Comparison of ENCODE assay signal across 1 cellular context in the genomic region with DNA sequence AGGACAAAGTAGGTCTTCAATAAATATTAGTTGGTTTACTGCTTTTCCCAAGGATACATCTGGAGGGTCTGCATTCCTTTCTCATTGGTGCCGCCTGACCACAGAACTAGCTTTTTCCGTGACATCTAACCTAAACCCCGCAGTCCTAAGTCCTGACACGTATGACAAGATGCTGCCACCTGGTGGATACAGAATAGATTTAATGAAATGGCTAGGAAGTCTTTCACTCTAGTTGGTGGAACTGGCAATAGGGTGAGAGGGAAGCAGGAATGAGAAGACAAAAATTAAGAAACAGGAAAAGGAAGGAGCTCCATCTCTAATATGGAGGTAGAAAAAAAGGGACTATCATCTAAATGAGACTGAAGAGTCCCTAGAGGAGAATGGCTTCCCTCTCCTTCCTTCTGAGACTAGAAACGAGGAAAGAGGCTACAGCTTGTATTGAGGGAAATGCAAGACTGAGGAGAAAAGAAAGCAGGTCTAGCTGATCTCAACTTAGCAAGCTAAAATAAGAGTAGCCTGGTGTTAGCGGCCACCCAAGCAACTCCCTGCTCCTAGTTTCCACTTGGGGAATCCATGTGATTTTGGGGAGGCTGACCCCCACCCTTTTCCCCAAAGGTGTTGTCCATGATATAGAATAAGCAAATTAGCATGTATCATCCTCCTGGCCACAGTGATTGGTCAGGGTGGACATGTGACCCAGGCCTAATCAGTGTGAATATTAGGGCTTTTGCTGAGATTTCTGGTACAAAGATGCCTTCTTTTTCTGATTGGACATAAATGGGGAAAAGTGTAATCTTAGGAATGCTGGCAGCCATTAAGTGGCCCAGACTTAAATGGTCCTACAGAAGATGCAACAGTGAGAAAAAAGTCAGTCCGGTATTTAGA.
A peak's percentile ranks its signal among the peaks of the same experiment; 100 is the strongest.
TF ChIP-seq lines count a peak whose summit lies in the region.

No MANE protein-coding gene starts in this region.

TF ChIP-seq in GM12878, 131 proteins besides CTCF, POLR2A, EP300 and RAD21 (continues in another document):
- TF ChIP-seq, protein P1, sequence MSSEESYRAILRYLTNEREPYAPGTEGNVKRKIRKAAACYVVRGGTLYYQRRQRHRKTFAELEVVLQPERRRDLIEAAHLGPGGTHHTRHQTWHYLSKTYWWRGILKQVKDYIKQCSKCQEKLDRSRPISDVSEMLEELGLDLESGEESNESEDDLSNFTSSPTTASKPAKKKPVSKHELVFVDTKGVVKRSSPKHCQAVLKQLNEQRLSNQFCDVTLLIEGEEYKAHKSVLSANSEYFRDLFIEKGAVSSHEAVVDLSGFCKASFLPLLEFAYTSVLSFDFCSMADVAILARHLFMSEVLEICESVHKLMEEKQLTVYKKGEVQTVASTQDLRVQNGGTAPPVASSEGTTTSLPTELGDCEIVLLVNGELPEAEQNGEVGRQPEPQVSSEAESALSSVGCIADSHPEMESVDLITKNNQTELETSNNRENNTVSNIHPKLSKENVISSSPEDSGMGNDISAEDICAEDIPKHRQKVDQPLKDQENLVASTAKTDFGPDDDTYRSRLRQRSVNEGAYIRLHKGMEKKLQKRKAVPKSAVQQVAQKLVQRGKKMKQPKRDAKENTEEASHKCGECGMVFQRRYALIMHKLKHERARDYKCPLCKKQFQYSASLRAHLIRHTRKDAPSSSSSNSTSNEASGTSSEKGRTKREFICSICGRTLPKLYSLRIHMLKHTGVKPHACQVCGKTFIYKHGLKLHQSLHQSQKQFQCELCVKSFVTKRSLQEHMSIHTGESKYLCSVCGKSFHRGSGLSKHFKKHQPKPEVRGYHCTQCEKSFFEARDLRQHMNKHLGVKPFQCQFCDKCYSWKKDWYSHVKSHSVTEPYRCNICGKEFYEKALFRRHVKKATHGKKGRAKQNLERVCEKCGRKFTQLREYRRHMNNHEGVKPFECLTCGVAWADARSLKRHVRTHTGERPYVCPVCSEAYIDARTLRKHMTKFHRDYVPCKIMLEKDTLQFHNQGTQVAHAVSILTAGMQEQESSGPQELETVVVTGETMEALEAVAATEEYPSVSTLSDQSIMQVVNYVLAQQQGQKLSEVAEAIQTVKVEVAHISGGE (CRISPR knock-in tag; IDR thresholded peaks at IDR 0.05): no peak
- peak; percentile 78 for TF ChIP-seq SMC3 (IDR thresholded peaks at IDR 0.05; ENCODE audit: borderline replicate concordance, low read length)
- TF ChIP-seq ATF7 (IDR thresholded peaks at IDR 0.05; ENCODE audit: low read depth): peak; percentile 57; the same call in 1 of the 2 replicates
- TF ChIP-seq RELA (IDR thresholded peaks at IDR 0.05; ENCODE audit: borderline replicate concordance, partially characterized antibody): no peak
- TF ChIP-seq DPF2 (IDR thresholded peaks at IDR 0.05): no peak
- TF ChIP-seq ZSCAN29 (IDR thresholded peaks at IDR 0.05): no peak
- no peak for TF ChIP-seq SUZ12 (IDR thresholded peaks at IDR 0.05; ENCODE audit: unreplicated experiment)
- no peak for TF ChIP-seq SREBF2 (IDR thresholded peaks at IDR 0.05; ENCODE audit: low read length)
- no peak for TF ChIP-seq BACH1 (IDR thresholded peaks at IDR 0.05; ENCODE audit: borderline replicate concordance)
- no peak for TF ChIP-seq ZNF217 (IDR thresholded peaks at IDR 0.05)
- TF ChIP-seq TCF7 (IDR thresholded peaks at IDR 0.05; ENCODE audit: borderline replicate concordance): no peak
- TF ChIP-seq RBBP5 (conservative IDR thresholded peaks at IDR 0.05): no peak
- TF ChIP-seq CREB1 (IDR thresholded peaks at IDR 0.05; ENCODE audit: low read depth): peak; percentile 74
- TF ChIP-seq NFIC (IDR thresholded peaks at IDR 0.05; ENCODE audit: low read depth, low read length): no peak; the same call in 1 of the 2 replicates
- no peak for TF ChIP-seq RCOR1 (conservative IDR thresholded peaks at IDR 0.05; ENCODE audit: low read depth, low read length)
- TF ChIP-seq ASH2L (IDR thresholded peaks at IDR 0.05; ENCODE audit: borderline replicate concordance, low read depth): no peak
- TF ChIP-seq BRCA1 (IDR thresholded peaks at IDR 0.05; ENCODE audit: low read depth, low read length): no peak
- TF ChIP-seq KAT2A (conservative IDR thresholded peaks at IDR 0.05; ENCODE audit: control insufficient read depth, low read depth, low read length): no peak
- peak; percentile 81 for TF ChIP-seq RUNX3 (IDR thresholded peaks at IDR 0.05; ENCODE audit: low read length)
- TF ChIP-seq JUNB (IDR thresholded peaks at IDR 0.05): no peak
- no peak for TF ChIP-seq KDM1A (IDR thresholded peaks at IDR 0.05; ENCODE audit: borderline replicate concordance)
- TF ChIP-seq RB1 (IDR thresholded peaks at IDR 0.05; ENCODE audit: borderline replicate concordance): no peak
- TF ChIP-seq ZZZ3 (IDR thresholded peaks at IDR 0.05; ENCODE audit: control insufficient read depth, insufficient read length, low read depth): no peak
- TF ChIP-seq, protein P2, sequence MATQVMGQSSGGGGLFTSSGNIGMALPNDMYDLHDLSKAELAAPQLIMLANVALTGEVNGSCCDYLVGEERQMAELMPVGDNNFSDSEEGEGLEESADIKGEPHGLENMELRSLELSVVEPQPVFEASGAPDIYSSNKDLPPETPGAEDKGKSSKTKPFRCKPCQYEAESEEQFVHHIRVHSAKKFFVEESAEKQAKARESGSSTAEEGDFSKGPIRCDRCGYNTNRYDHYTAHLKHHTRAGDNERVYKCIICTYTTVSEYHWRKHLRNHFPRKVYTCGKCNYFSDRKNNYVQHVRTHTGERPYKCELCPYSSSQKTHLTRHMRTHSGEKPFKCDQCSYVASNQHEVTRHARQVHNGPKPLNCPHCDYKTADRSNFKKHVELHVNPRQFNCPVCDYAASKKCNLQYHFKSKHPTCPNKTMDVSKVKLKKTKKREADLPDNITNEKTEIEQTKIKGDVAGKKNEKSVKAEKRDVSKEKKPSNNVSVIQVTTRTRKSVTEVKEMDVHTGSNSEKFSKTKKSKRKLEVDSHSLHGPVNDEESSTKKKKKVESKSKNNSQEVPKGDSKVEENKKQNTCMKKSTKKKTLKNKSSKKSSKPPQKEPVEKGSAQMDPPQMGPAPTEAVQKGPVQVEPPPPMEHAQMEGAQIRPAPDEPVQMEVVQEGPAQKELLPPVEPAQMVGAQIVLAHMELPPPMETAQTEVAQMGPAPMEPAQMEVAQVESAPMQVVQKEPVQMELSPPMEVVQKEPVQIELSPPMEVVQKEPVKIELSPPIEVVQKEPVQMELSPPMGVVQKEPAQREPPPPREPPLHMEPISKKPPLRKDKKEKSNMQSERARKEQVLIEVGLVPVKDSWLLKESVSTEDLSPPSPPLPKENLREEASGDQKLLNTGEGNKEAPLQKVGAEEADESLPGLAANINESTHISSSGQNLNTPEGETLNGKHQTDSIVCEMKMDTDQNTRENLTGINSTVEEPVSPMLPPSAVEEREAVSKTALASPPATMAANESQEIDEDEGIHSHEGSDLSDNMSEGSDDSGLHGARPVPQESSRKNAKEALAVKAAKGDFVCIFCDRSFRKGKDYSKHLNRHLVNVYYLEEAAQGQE (IDR thresholded peaks at IDR 0.05; ENCODE audit: low read depth, low read length): no peak
- peak; percentile 55; the same call in 1 of the 2 replicates for TF ChIP-seq CREM (IDR thresholded peaks at IDR 0.05; ENCODE audit: low read depth)
- no peak for TF ChIP-seq NR2C2 (IDR thresholded peaks at IDR 0.05; ENCODE audit: borderline replicate concordance, control insufficient read depth, insufficient read length, low read depth)
- no peak for TF ChIP-seq IKZF1 (conservative IDR thresholded peaks at IDR 0.05)
- TF ChIP-seq IKZF2 (IDR thresholded peaks at IDR 0.05): peak in 1 of 2 experiments; percentile 29; a peak in 2 of 4 replicates
- TF ChIP-seq MYB (IDR thresholded peaks at IDR 0.05; ENCODE audit: borderline replicate concordance, low read depth, low read length): no peak
- peak; percentile 39; the same call in 1 of the 2 replicates for TF ChIP-seq MXI1 (IDR thresholded peaks at IDR 0.05; ENCODE audit: low read depth, low read length)
- TF ChIP-seq, protein P3, sequence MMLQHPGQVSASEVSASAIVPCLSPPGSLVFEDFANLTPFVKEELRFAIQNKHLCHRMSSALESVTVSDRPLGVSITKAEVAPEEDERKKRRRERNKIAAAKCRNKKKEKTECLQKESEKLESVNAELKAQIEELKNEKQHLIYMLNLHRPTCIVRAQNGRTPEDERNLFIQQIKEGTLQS (IDR thresholded peaks at IDR 0.05; ENCODE audit: borderline replicate concordance, extremely low read depth, low read depth, low read length): peak; percentile 19; the same call in 1 of the 2 replicates
- 0 out of 4 replicates have a peak, but pooled peaks of 1 of the 2 experiments have one; percentile 32 for TF ChIP-seq BHLHE40 (IDR thresholded peaks at IDR 0.05; ENCODE audit: borderline replicate concordance in 1 of 2, low read depth in 2 of 2, low read length in 1 of 2)
- TF ChIP-seq, protein P4, sequence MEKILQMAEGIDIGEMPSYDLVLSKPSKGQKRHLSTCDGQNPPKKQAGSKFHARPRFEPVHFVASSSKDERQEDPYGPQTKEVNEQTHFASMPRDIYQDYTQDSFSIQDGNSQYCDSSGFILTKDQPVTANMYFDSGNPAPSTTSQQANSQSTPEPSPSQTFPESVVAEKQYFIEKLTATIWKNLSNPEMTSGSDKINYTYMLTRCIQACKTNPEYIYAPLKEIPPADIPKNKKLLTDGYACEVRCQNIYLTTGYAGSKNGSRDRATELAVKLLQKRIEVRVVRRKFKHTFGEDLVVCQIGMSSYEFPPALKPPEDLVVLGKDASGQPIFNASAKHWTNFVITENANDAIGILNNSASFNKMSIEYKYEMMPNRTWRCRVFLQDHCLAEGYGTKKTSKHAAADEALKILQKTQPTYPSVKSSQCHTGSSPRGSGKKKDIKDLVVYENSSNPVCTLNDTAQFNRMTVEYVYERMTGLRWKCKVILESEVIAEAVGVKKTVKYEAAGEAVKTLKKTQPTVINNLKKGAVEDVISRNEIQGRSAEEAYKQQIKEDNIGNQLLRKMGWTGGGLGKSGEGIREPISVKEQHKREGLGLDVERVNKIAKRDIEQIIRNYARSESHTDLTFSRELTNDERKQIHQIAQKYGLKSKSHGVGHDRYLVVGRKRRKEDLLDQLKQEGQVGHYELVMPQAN (conservative IDR thresholded peaks at IDR 0.05): no peak
- no peak for TF ChIP-seq YBX1 (IDR thresholded peaks at IDR 0.05)
- no peak for TF ChIP-seq MYC (IDR thresholded peaks at IDR 0.05; ENCODE audit: insufficient read depth, insufficient read length, insufficient replicate concordance, low read length, severe bottlenecking)
- no peak for TF ChIP-seq HDAC2 (IDR thresholded peaks at IDR 0.05)
- TF ChIP-seq SREBF1 (IDR thresholded peaks at IDR 0.05; ENCODE audit: low read length): no peak
- TF ChIP-seq POLR2AphosphoS2 (IDR thresholded peaks at IDR 0.05; ENCODE audit: low read depth, low read length): no peak
- TF ChIP-seq, protein P5, sequence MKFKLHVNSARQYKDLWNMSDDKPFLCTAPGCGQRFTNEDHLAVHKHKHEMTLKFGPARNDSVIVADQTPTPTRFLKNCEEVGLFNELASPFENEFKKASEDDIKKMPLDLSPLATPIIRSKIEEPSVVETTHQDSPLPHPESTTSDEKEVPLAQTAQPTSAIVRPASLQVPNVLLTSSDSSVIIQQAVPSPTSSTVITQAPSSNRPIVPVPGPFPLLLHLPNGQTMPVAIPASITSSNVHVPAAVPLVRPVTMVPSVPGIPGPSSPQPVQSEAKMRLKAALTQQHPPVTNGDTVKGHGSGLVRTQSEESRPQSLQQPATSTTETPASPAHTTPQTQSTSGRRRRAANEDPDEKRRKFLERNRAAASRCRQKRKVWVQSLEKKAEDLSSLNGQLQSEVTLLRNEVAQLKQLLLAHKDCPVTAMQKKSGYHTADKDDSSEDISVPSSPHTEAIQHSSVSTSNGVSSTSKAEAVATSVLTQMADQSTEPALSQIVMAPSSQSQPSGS (IDR thresholded peaks at IDR 0.05; ENCODE audit: low read length): peak; percentile 44; the same call in 1 of the 2 replicates
- peak; percentile 39; the same call in 1 of the 3 replicates for TF ChIP-seq POU2F2 (IDR thresholded peaks at IDR 0.05; ENCODE audit: borderline replicate concordance, low read depth, low read length)
- TF ChIP-seq RAD51 (IDR thresholded peaks at IDR 0.05): peak; percentile 67; the same call in 1 of the 2 replicates
- 0 out of 2 replicates have a peak, but pooled peaks have one; percentile 39 for TF ChIP-seq PML (IDR thresholded peaks at IDR 0.05; ENCODE audit: low read length)
- no peak for TF ChIP-seq MEF2B (IDR thresholded peaks at IDR 0.05; ENCODE audit: partially characterized antibody, poor library complexity, severe bottlenecking)
- TF ChIP-seq ZNF207 (IDR thresholded peaks at IDR 0.05; ENCODE audit: borderline replicate concordance): no peak
- TF ChIP-seq GABPA (IDR thresholded peaks at IDR 0.05; ENCODE audit: low read depth): no peak
- TF ChIP-seq ZNF622 (IDR thresholded peaks at IDR 0.05): no peak
- no peak for TF ChIP-seq NFYA (IDR thresholded peaks at IDR 0.05; ENCODE audit: borderline replicate concordance, low read depth, low read length)
- TF ChIP-seq, protein P6, sequence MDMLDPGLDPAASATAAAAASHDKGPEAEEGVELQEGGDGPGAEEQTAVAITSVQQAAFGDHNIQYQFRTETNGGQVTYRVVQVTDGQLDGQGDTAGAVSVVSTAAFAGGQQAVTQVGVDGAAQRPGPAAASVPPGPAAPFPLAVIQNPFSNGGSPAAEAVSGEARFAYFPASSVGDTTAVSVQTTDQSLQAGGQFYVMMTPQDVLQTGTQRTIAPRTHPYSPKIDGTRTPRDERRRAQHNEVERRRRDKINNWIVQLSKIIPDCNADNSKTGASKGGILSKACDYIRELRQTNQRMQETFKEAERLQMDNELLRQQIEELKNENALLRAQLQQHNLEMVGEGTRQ (IDR thresholded peaks at IDR 0.05; ENCODE audit: borderline replicate concordance, low read depth, low read length): peak; percentile 56; the same call in 1 of the 2 replicates
- TF ChIP-seq NBN (IDR thresholded peaks at IDR 0.05): 0 out of 2 replicates have a peak, but pooled peaks have one; percentile 20
- no peak for TF ChIP-seq CHD4 (IDR thresholded peaks at IDR 0.05)
- no peak for TF ChIP-seq NFXL1 (IDR thresholded peaks at IDR 0.05; ENCODE audit: borderline replicate concordance)
- TF ChIP-seq NRF1 (conservative IDR thresholded peaks at IDR 0.05; ENCODE audit: low read depth, low read length): no peak
- no peak for TF ChIP-seq BCL11A (IDR thresholded peaks at IDR 0.05; ENCODE audit: low read depth, low read length)
- no peak for TF ChIP-seq MTA2 (IDR thresholded peaks at IDR 0.05; ENCODE audit: low read depth)
- TF ChIP-seq, protein P7, sequence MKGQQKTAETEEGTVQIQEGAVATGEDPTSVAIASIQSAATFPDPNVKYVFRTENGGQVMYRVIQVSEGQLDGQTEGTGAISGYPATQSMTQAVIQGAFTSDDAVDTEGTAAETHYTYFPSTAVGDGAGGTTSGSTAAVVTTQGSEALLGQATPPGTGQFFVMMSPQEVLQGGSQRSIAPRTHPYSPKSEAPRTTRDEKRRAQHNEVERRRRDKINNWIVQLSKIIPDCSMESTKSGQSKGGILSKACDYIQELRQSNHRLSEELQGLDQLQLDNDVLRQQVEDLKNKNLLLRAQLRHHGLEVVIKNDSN (IDR thresholded peaks at IDR 0.05; ENCODE audit: borderline replicate concordance, extremely low read length, insufficient read depth, low read depth, low read length): peak; percentile 38
- TF ChIP-seq YY1 (IDR thresholded peaks at IDR 0.05; ENCODE audit: low read depth, low read length): 0 out of 2 replicates have a peak, but pooled peaks have one; percentile 41
